ENCODE assay signal across 1 cellular context in the genomic region with DNA sequence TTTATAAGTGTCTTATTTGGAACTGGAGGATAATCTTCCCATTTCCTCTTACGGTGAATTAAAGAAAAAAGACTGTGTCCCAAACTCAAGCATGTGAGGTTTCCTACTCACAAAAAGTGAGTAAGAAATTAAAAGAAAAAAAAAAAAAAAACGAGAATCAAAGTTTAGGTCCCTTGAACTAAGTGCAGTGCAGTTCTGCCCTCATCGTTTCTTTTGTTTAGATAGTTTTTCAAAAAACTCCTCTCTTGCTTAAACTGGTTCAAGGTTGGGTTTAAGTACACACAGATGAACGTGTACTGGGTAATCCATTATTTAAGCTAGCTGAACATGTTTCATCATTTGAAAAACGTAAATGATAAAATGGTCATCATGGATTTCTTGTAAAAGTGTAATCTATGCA.
TF ChIP-seq lines count a peak whose summit lies in the region.

No MANE protein-coding gene starts in this region.

TF ChIP-seq in liver, 16 proteins besides CTCF, POLR2A, EP300 and RAD21 (continued from another document):
- TF ChIP-seq, protein P1, sequence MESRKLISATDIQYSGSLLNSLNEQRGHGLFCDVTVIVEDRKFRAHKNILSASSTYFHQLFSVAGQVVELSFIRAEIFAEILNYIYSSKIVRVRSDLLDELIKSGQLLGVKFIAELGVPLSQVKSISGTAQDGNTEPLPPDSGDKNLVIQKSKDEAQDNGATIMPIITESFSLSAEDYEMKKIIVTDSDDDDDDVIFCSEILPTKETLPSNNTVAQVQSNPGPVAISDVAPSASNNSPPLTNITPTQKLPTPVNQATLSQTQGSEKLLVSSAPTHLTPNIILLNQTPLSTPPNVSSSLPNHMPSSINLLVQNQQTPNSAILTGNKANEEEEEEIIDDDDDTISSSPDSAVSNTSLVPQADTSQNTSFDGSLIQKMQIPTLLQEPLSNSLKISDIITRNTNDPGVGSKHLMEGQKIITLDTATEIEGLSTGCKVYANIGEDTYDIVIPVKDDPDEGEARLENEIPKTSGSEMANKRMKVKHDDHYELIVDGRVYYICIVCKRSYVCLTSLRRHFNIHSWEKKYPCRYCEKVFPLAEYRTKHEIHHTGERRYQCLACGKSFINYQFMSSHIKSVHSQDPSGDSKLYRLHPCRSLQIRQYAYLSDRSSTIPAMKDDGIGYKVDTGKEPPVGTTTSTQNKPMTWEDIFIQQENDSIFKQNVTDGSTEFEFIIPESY (IDR thresholded peaks at IDR 0.05), result peak; percentile 33
- TF ChIP-seq EGR1 (IDR thresholded peaks at IDR 0.05; ENCODE audit: low read depth in 2 of 2) (no peak), HNF4A (conservative IDR thresholded peaks at IDR 0.05) (peak; percentile 69 to 73), JUND (IDR thresholded peaks at IDR 0.05) (peak in 1 of 2 donors; percentile 48), RXRA (IDR thresholded peaks at IDR 0.05) (peak; percentile 76 to 86), SP1 (IDR thresholded peaks at IDR 0.05) (peak; percentile 68)
